ENCODE assay signal across 9 cellular contexts in genomic region chr12:9039397-9039977, GRCh38. TPM values are rescaled to one million over a fixed set of nuclear protein-coding genes. Genes with fewer than 3 reads are reported as not detected.
DNase-seq lines count a peak whose midpoint lies in the region; ATAC-seq, FAIRE-seq and TF ChIP-seq lines count a peak whose summit lies in the region.
"Had no signal": no experiment of that assay in that cellular context is flagged by ENCODE, and none has a peak within 500 bp of the region (broad histone marks: within the 10 kb centered on the region; RNA-seq: fewer than 3 reads in every experiment).

No MANE protein-coding gene starts in this region.

- in situ Hi-C loops in GM12878 (cut with MboI) = no loop called here

- POLR2A ChIA-PET in Caco-2 (lab: Charles Lee) = no interaction called here
- POLR2A ChIA-PET in GM12878 (lab: Charles Lee) = interaction anchor here (2.0 kb wide), 1 partner anchor 89 kb away, joined by 4 read pairs; the partner anchor contains the start of gene M6PR

- SMC1A ChIA-PET in GM12878 (lab: Charles Lee; ENCODE audit: uncharacterized antibody, unreplicated experiment) = interaction anchor here (0.8 to 3.1 kb wide), 13 partner anchors 9 to 384 kb away, joined by 3 to 36 read pairs (median 4); partner anchors contain the start of gene M6PR

- ATAC-seq in GM21526 (IDR thresholded peaks at IDR 0.05; ENCODE audit: low FRiP score, unreplicated experiment) (peak; percentile 66), GM12878 (peak; percentile 78), GM19455 (IDR thresholded peaks at IDR 0.05; ENCODE audit: unreplicated experiment) (no peak), HG02938 (IDR thresholded peaks at IDR 0.05; ENCODE audit: unreplicated experiment) (no peak)
- peak; percentile 71 to 86 for ATAC-seq in stimulated activated naive B cell treated with anti-CD40 and anti-IgM and Interleukin-4, amounts not matched to agents 10 μg/mL and 1 μg/mL and 100 μg/mL, for 72 hours (replicated peaks)

- TF ChIP-seq POLR2A in GM12878 (IDR thresholded peaks at IDR 0.05; ENCODE audit: low read depth, low read length) = no peak

- peaks cover 14% of the 10 kb centered on the region for H3K27me3 Mint-ChIP-seq in Caco-2 (ENCODE audit: insufficient read depth, unreplicated experiment)
- no peaks in the 10 kb centered on the region for H3K27me3 Mint-ChIP-seq in stimulated activated naive B cell treated with anti-CD40 and anti-IgM and Interleukin-4, amounts not matched to agents 10 μg/mL and 1 μg/mL and 100 μg/mL, for 72 hours

- RAD21 ChIA-PET in GM12878 (lab: Charles Lee; ENCODE audit: unreplicated experiment) = interaction anchor here (0.7 to 3.9 kb wide), 9 partner anchors 13 to 495 kb away, joined by 3 to 23 read pairs (median 6); partner anchors contain the start of gene M6PR

- H3K79me2 ChIP-seq in GM12878 (ENCODE audit: control insufficient read depth, insufficient read depth, low read length) = no peaks in the 10 kb centered on the region

- FAIRE-seq in GM12878 (lab: Jason Lieb, UNC) = peak; percentile 88

- H3K4me1 ChIP-seq in Caco-2 = no peaks in the 10 kb centered on the region
- H3K4me1 ChIP-seq in GM12878 (ENCODE audit: control insufficient read depth, insufficient read depth, low read length) = no peaks in the 10 kb centered on the region

- H3K36me3 ChIP-seq in Caco-2 (ENCODE audit: control insufficient read depth, insufficient read depth, low read length) (no peaks in the 10 kb centered on the region), GM12878 (ENCODE audit: control insufficient read depth in 2 of 2, insufficient read depth in 2 of 2, low read length in 1 of 2) (no peaks in the 10 kb centered on the region)

- BruUV-seq in Caco-2 (replicated peaks; lab: Mats Ljungman, UMichigan) (no TSS peak), GM12878 (replicated peaks; lab: Mats Ljungman, UMichigan) (no TSS peak)

- H3K27ac ChIP-seq in GM12878 (ENCODE audit: control insufficient read depth, insufficient read depth) = no peak overlapping the region

- no peaks in the 10 kb centered on the region for H4K20me1 ChIP-seq in GM12878 (ENCODE audit: control insufficient read depth, insufficient read depth)

- 20% methylated on average over 3 of the region's 3 CpGs for WGBS in GM12878 (ENCODE audit: insufficient coverage, insufficient replicate concordance, low lambda C conversion rate, missing lambda C conversion rate)

- H3K27me3 ChIP-seq in Caco-2 (replicated peaks; ENCODE audit: control insufficient read depth, insufficient read depth, low read length) = 0 out of 2 replicates have a peak, but pooled peaks cover 1% of the 10 kb centered on the region
- no peaks in the 10 kb centered on the region for H3K27me3 ChIP-seq in GM12878 (replicated peaks in 1 of 2; ENCODE audit: control insufficient read depth in 2 of 2, insufficient read depth in 2 of 2, low read length in 1 of 2)

- no peak overlapping the region for H2AFZ ChIP-seq in GM12878 (ENCODE audit: control insufficient read depth, low read depth, low read length)

- peaks cover 7% of the 10 kb centered on the region for H3K9me3 Mint-ChIP-seq in Caco-2 (ENCODE audit: unreplicated experiment)
- no peaks in the 10 kb centered on the region for H3K9me3 Mint-ChIP-seq in stimulated activated naive B cell treated with anti-CD40 and anti-IgM and Interleukin-4, amounts not matched to agents 10 μg/mL and 1 μg/mL and 100 μg/mL, for 72 hours
- H3K9me3 Mint-ChIP-seq: T-helper 1 cell treated with Interleukin-12 subunit alpha and Interleukin-12 subunit beta and Interleukin-4 antibody, amounts not matched to agents 30 μg/mL and 1 μg/mL, for 36 hours had no signal

- peak in 1 of 2 experiments; percentile 55 for DNase-seq in Caco-2
- DNase-seq in NCI-H2227 treated with DMSO at 0.1 percent for 48 hours (lab: John Stamatoyannopoulos, UW) = peak; percentile 39
- DNase-seq in GM12878 (ENCODE audit: low read depth, low spot score) = no peak
- DNase-seq in iPS-NIHi7 (ENCODE audit: extremely low spot score) = peak; percentile 76
- DNase-seq in stimulated activated naive B cell treated with anti-CD40 and anti-IgM and Interleukin-4, amounts not matched to agents 10 μg/mL and 1 μg/mL and 100 μg/mL, for 72 hours = no peak

- TF ChIP-seq EP300 in GM12878 (IDR thresholded peaks at IDR 0.05; ENCODE audit: borderline replicate concordance in 1 of 2, control insufficient read depth in 1 of 2, low read depth in 2 of 2, low read length in 2 of 2) = no peak

- no peak overlapping the region for H3K27ac Mint-ChIP-seq in Caco-2 (ENCODE audit: unreplicated experiment)
- H3K27ac Mint-ChIP-seq in stimulated activated naive B cell treated with anti-CD40 and anti-IgM and Interleukin-4, amounts not matched to agents 10 μg/mL and 1 μg/mL and 100 μg/mL, for 72 hours = no peak overlapping the region
- H3K27ac Mint-ChIP-seq: T-helper 1 cell treated with Interleukin-12 subunit alpha and Interleukin-12 subunit beta and Interleukin-4 antibody, amounts not matched to agents 30 μg/mL and 1 μg/mL, for 36 hours had no signal

- H3K36me3 Mint-ChIP-seq in Caco-2 (ENCODE audit: insufficient read depth, unreplicated experiment) = no peaks in the 10 kb centered on the region
- no peaks in the 10 kb centered on the region for H3K36me3 Mint-ChIP-seq in stimulated activated naive B cell treated with anti-CD40 and anti-IgM and Interleukin-4, amounts not matched to agents 10 μg/mL and 1 μg/mL and 100 μg/mL, for 72 hours

- peak; percentile 70 to 89 for TF ChIP-seq CTCF in Caco-2 (IDR thresholded peaks at IDR 0.05; ENCODE audit: insufficient read depth in 1 of 2, low read depth in 1 of 2, low read length in 1 of 2, severe bottlenecking in 1 of 2, unreplicated experiment in 1 of 2)
- peak; percentile 64 to 79 (median 74) for TF ChIP-seq CTCF in GM12878 (IDR thresholded peaks at IDR 0.05 in 2 of 3, conservative IDR thresholded peaks at IDR 0.05 in 1 of 3; ENCODE audit: control insufficient read depth in 2 of 3, extremely low read depth in 1 of 3, insufficient read depth in 1 of 3, low read depth in 3 of 3, low read length in 3 of 3)

- CTCF ChIA-PET in Caco-2 (lab: Charles Lee) (interaction anchor here (0.8 to 2.9 kb wide), 4 partner anchors 10 to 358 kb away, joined by 3 to 15 read pairs (median 6); partner anchors contain the start of gene M6PR), GM12878 (lab: Yijun Ruan, JAX) (interaction anchor here (0.6 to 3.4 kb wide), 22 partner anchors 8 to 945 kb away, joined by 3 to 30 read pairs (median 4); partner anchors contain the start of genes AICDA, M6PR and PHC1)

- no peak overlapping the region for H3K4me3 Mint-ChIP-seq in Caco-2 (ENCODE audit: unreplicated experiment)
- H3K4me3 Mint-ChIP-seq in stimulated activated naive B cell treated with anti-CD40 and anti-IgM and Interleukin-4, amounts not matched to agents 10 μg/mL and 1 μg/mL and 100 μg/mL, for 72 hours = no peak overlapping the region
- H3K4me3 Mint-ChIP-seq: T-helper 1 cell treated with Interleukin-12 subunit alpha and Interleukin-12 subunit beta and Interleukin-4 antibody, amounts not matched to agents 30 μg/mL and 1 μg/mL, for 36 hours had no signal

- intact Hi-C loops in Caco-2 (cut with micrococcal nuclease; ENCODE audit: unreplicated experiment) (loop anchor here (1.0 to 5.0 kb wide), 5 partner anchors 89 to 497 kb away; partner anchors contain the start of genes CLEC4E and PHC1), GM12878 (cut with micrococcal nuclease; ENCODE audit: unreplicated experiment) (loop anchor here (1.0 to 5.0 kb wide), 4 partner anchors 89 to 377 kb away; partner anchors contain the start of gene MFAP5)

- H3K4me3 ChIP-seq in Caco-2 (ENCODE audit: low read depth, low read length) = no peak overlapping the region
- no peak overlapping the region for H3K4me3 ChIP-seq in GM12878

- H3K4me1 Mint-ChIP-seq in Caco-2 (ENCODE audit: low read depth, unreplicated experiment) = no peaks in the 10 kb centered on the region
- H3K4me1 Mint-ChIP-seq in stimulated activated naive B cell treated with anti-CD40 and anti-IgM and Interleukin-4, amounts not matched to agents 10 μg/mL and 1 μg/mL and 100 μg/mL, for 72 hours = no peaks in the 10 kb centered on the region

- no peak overlapping the region for H3K9ac ChIP-seq in GM12878 (ENCODE audit: control insufficient read depth, insufficient read depth, low read length)

- no peaks in the 10 kb centered on the region for H3K9me3 ChIP-seq in Caco-2
- no peaks in the 10 kb centered on the region for H3K9me3 ChIP-seq in GM12878 (replicated peaks; ENCODE audit: control insufficient read depth, insufficient read depth, low read length)

- TF ChIP-seq RAD21 in GM12878 (IDR thresholded peaks at IDR 0.05; ENCODE audit: insufficient read depth, low read depth, low read length) = peak; percentile 87

- H3K4me2 ChIP-seq in GM12878 (ENCODE audit: control insufficient read depth, insufficient read depth) = no peak overlapping the region

TF ChIP-seq in GM12878, 131 proteins besides CTCF, POLR2A, EP300 and RAD21:
- no peak for TF ChIP-seq SREBF2 (IDR thresholded peaks at IDR 0.05; ENCODE audit: low read length)
- peak; percentile 77 for TF ChIP-seq SMC3 (IDR thresholded peaks at IDR 0.05; ENCODE audit: borderline replicate concordance, low read length)
- TF ChIP-seq NBN (IDR thresholded peaks at IDR 0.05) = no peak
- TF ChIP-seq KLF5 (IDR thresholded peaks at IDR 0.05; ENCODE audit: partially characterized antibody) = no peak

RNA-seq across cellular contexts. Expression of gene KLRG1, which starts 50.1 kb away (rescaled TPM):
- total RNA-seq in Caco-2 (2022) = 1.2 and 3.0 TPM in 2 replicates
- total RNA-seq in GM12878 (2013; cell fraction: nucleolus; rRNA removed) = 10.8 and 18.1 TPM in 2 replicates
- 3.3 and 5.2 TPM in 2 replicates for total RNA-seq in GM12878 (2014; rRNA removed)
- 2.4 and 3.5 TPM in 2 replicates for total RNA-seq in GM12878 (2014; rRNA removed; fragmentation: Illumina TruSeq; extraction: Trizol)
- 2.1 and 2.3 TPM in 2 replicates for total RNA-seq in GM12878 (2021)
- 2.8 TPM for polyA plus RNA-seq in GM12878 (2011; ENCODE audit: low read depth)
- 5.5 and 7.3 TPM in 2 replicates for polyA plus RNA-seq in GM12878 (2011; rRNA removed)
- 3.9 and 4.3 TPM in 2 replicates for polyA plus RNA-seq in GM12878 (2011; cell fraction: cytosol; rRNA removed)
- polyA plus RNA-seq in GM12878 (2011; cell fraction: nucleus; rRNA removed) = 2.6 and 2.7 TPM in 2 replicates
- 1.4 and 1.8 TPM in 2 replicates for polyA plus RNA-seq in GM12878 (2012)
- polyA plus RNA-seq in GM12878 (2014; fragmentation: Illumina TruSeq; extraction: Trizol) = 3.4 and 3.7 TPM in 2 replicates
- 1 to 10 TPM; 6.3 to 6.5 TPM for polyA plus RNA-seq in GM12878 (2014; fragmentation: Nextera tagmentation; extraction: Ambion mirVana)
- polyA plus RNA-seq in GM12878 (2014; rRNA removed) = 2.4 and 2.7 TPM in 2 replicates
- 1 to 10 TPM; 4.0 to 4.5 TPM for polyA plus RNA-seq in GM12878 (2016; fragmentation: Nextera tagmentation; extraction: Ambion mirVana)
- 5.2 and 5.6 TPM in 2 replicates for polyA minus RNA-seq in GM12878 (2011; rRNA and poly(A)+ RNA removed)
- 2.5 and 3.9 TPM in 2 replicates for polyA minus RNA-seq in GM12878 (2011; cell fraction: cytosol; rRNA and poly(A)+ RNA removed)
- 4.2 and 5.7 TPM in 2 replicates for polyA minus RNA-seq in GM12878 (2011; cell fraction: nucleus; rRNA and poly(A)+ RNA removed)

Comparison
In these comparisons a context has a peak if more than half of its experiments do, and no peak if none do; other contexts are left out.
1. DNase-seq: peak in NCI-H2227 treated with DMSO at 0.1 percent for 48 hours (single experiment) and iPS-NIHi7 (single experiment); none in GM12878 (single experiment) and stimulated activated naive B cell treated with anti-CD40 and anti-IgM and Interleukin-4, amounts not matched to agents 10 μg/mL and 1 μg/mL and 100 μg/mL, for 72 hours (single experiment).
2. ATAC-seq: peak in GM21526 (single experiment), GM12878 (single experiment) and stimulated activated naive B cell treated with anti-CD40 and anti-IgM and Interleukin-4, amounts not matched to agents 10 μg/mL and 1 μg/mL and 100 μg/mL, for 72 hours (2 of 2); none in GM19455 (single experiment) and HG02938 (single experiment).